ENCODE assay signal across 8 cellular contexts in genomic region chr1:102191723-102192122, GRCh38.
DNase-seq lines count a peak whose midpoint lies in the region; ATAC-seq and TF ChIP-seq lines count a peak whose summit lies in the region.

No MANE protein-coding gene starts in this region.

- H3K36me3 ChIP-seq in body of pancreas (replicated peaks in 1 of 2; ENCODE audit: insufficient read depth in 1 of 2, low read depth in 2 of 2): no peaks in the 10 kb centered on the region

- peak; percentile 15; the same call in 1 of the 2 replicates for TF ChIP-seq CTCF in HFFc6 (IDR thresholded peaks at IDR 0.05)
- peak in 6 of 7 experiments; percentile 32 to 73 (median 64) for TF ChIP-seq CTCF in body of pancreas (IDR thresholded peaks at IDR 0.05)

- no peaks in the 10 kb centered on the region for H3K27me3 Mint-ChIP-seq in HFFc6 (ENCODE audit: insufficient read depth)

- H3K4me3 ChIP-seq in body of pancreas: no peak overlapping the region

- H3K27ac Mint-ChIP-seq in HFFc6: no peak overlapping the region

- no peak overlapping the region for H3K4me3 Mint-ChIP-seq in HFFc6

- no peaks in the 10 kb centered on the region for H3K4me1 Mint-ChIP-seq in HFFc6 (ENCODE audit: low read depth)

- H3K9me3 ChIP-seq in body of pancreas: no peaks in the 10 kb centered on the region

- 23 to 31% methylated on average over 2 of the region's 2 CpGs for WGBS in body of pancreas, 2 donors

- intact Hi-C loops in body of pancreas (cut with DNase I): no loop called here

- TF ChIP-seq POLR2A in body of pancreas (IDR thresholded peaks at IDR 0.05): no peak

- DNase-seq in EL (peak; percentile 26), HFFc6 (no peak), NCI-H2196 treated with DMSO at 0.1 percent for 48 hours (lab: John Stamatoyannopoulos, UW; ENCODE audit: unreplicated experiment) (peak; percentile 9), body of pancreas (peak; percentile 28 to 51 (median 33)), lung microvascular endothelial cell (ENCODE audit: low read depth in 2 of 2) (peak; percentile 13 to 45), HuH-7.5 (ENCODE audit: low spot score) (no peak), AG08396 (ENCODE audit: low spot score) (no peak)

- H3K4me1 ChIP-seq in body of pancreas: peaks cover 4% of the 10 kb centered on the region

- H3K27me3 ChIP-seq in body of pancreas: no peaks in the 10 kb centered on the region

- H3K36me3 Mint-ChIP-seq in HFFc6 (ENCODE audit: low read depth): no peaks in the 10 kb centered on the region

- H3K27ac ChIP-seq in body of pancreas: no peak overlapping the region

- ATAC-seq in body of pancreas: peak; percentile 73
- no peak for ATAC-seq in HG03520 (IDR thresholded peaks at IDR 0.05; ENCODE audit: unreplicated experiment)

- no peaks in the 10 kb centered on the region; the same call in none of the 2 replicates for H3K9me3 Mint-ChIP-seq in HFFc6

Comparison
In these comparisons a context has a peak if more than half of its experiments do, and no peak if none do; other contexts are left out.
1. DNase-seq: peak in EL (single experiment), NCI-H2196 treated with DMSO at 0.1 percent for 48 hours (single experiment), body of pancreas (4 of 4) and lung microvascular endothelial cell (2 of 2); none in HFFc6 (single experiment), HuH-7.5 (single experiment) and AG08396 (single experiment).